Comparison of ENCODE assay signal across 12 cellular contexts in genomic region chr19:16457954-16458331, GRCh38. TPM values are rescaled to one million over a fixed set of nuclear protein-coding genes. Genes with fewer than 3 reads are reported as not detected.
A peak's percentile ranks its signal among the peaks of the same experiment; 100 is the strongest.
DNase-seq lines count a peak whose midpoint lies in the region; ATAC-seq, FAIRE-seq and TF ChIP-seq lines count a peak whose summit lies in the region.
"Had no signal": no experiment of that assay in that cellular context is flagged by ENCODE, and none has a peak within 500 bp of the region (broad histone marks: within the 10 kb centered on the region; RNA-seq: fewer than 3 reads in every experiment).

No MANE protein-coding gene starts in this region.

- H3K27ac Mint-ChIP-seq in GM23338 (peak overlapping the region; percentile 84), astrocyte (ENCODE audit: unreplicated experiment) (no peak overlapping the region)

- H3K36me3 Mint-ChIP-seq in GM23338 (ENCODE audit: low read depth): peaks cover 3% of the 10 kb centered on the region; the same call in 1 of the 3 replicates
- H3K36me3 Mint-ChIP-seq in astrocyte (ENCODE audit: low read depth, unreplicated experiment): peaks cover 6% of the 10 kb centered on the region

- H2AFZ ChIP-seq in GM23338 (no peak overlapping the region), astrocyte (ENCODE audit: low read depth, low read length) (no peak overlapping the region)

- H3K36me3 ChIP-seq in GM23338 (ENCODE audit: insufficient read depth) (no peaks in the 10 kb centered on the region), astrocyte (ENCODE audit: insufficient read depth, low read length) (no peaks in the 10 kb centered on the region), skeletal muscle satellite cell (ENCODE audit: insufficient read depth, low read length) (no peaks in the 10 kb centered on the region)

- H3K27ac ChIP-seq in GM23338 (ENCODE audit: low read depth): peak overlapping the region; percentile 78; the same call in 1 of the 2 replicates
- peak overlapping the region; percentile 26 for H3K27ac ChIP-seq in astrocyte (ENCODE audit: low read depth, low read length)

- H3K9me3 Mint-ChIP-seq in GM23338 (no peaks in the 10 kb centered on the region), astrocyte (ENCODE audit: unreplicated experiment) (no peaks in the 10 kb centered on the region)

- ATAC-seq in GM23338 (peak; percentile 9), HG03565 (IDR thresholded peaks at IDR 0.05; ENCODE audit: unreplicated experiment) (no peak), HG03520 (IDR thresholded peaks at IDR 0.05; ENCODE audit: unreplicated experiment) (no peak)

- H3K9ac ChIP-seq in astrocyte (ENCODE audit: low read length) (peak overlapping the region; percentile 40), skeletal muscle satellite cell (ENCODE audit: low read depth, low read length) (no peak overlapping the region)

- H3K79me2 ChIP-seq in GM23338 (replicated peaks; ENCODE audit: insufficient read depth) (peaks cover 100% of the 10 kb centered on the region), astrocyte (ENCODE audit: insufficient read depth, low read length) (peaks cover 93% of the 10 kb centered on the region)

- H3K9me2 ChIP-seq in GM23338 (ENCODE audit: insufficient read depth): no peaks in the 10 kb centered on the region

- H3K4me1 ChIP-seq in GM23338 (ENCODE audit: insufficient read depth) (peaks cover 35% of the 10 kb centered on the region), astrocyte (ENCODE audit: insufficient read depth, low read length) (peaks cover 33% of the 10 kb centered on the region), skeletal muscle satellite cell (ENCODE audit: control insufficient read depth, insufficient read depth, low read length) (peaks cover 35% of the 10 kb centered on the region)

- H4K20me1 ChIP-seq in GM23338 (replicated peaks; ENCODE audit: insufficient read depth): peaks cover 51% of the 10 kb centered on the region
- H4K20me1 ChIP-seq in astrocyte (ENCODE audit: insufficient read depth, low read length): peaks cover 89% of the 10 kb centered on the region

- H3K27me3 Mint-ChIP-seq in GM23338 (ENCODE audit: insufficient read depth, low read depth, poor library complexity) (peaks cover 14% of the 10 kb centered on the region), astrocyte (ENCODE audit: low read depth, unreplicated experiment) (peaks cover 2% of the 10 kb centered on the region)

- no peak for TF ChIP-seq CTCF in GM23338 (conservative IDR thresholded peaks at IDR 0.05; ENCODE audit: low read depth in 2 of 2)
- no peak for TF ChIP-seq CTCF in astrocyte (IDR thresholded peaks at IDR 0.05; ENCODE audit: insufficient read depth, low read depth, low read length)

- H3K4me1 Mint-ChIP-seq in GM23338 (peaks cover 47% of the 10 kb centered on the region), astrocyte (ENCODE audit: low read depth, unreplicated experiment) (peaks cover 39% of the 10 kb centered on the region)

- DNase-seq in GM23338 (ENCODE audit: low spot score) (no peak), astrocyte (ENCODE audit: low read depth) (no peak), kidney glomerular epithelial cell (lab: John Stamatoyannopoulos, UW) (peak; percentile 62), foreskin melanocyte (no peak), NCI-H146 (lab: John Stamatoyannopoulos, UW) (no peak)
- DNase-seq: T-helper 2 cell had no signal

- no peak for FAIRE-seq in astrocyte (lab: Jason Lieb, UNC)
- FAIRE-seq: endometrium had no signal

- H3K9me3 ChIP-seq in astrocyte (ENCODE audit: insufficient read depth, low read depth, low read length) (no peaks in the 10 kb centered on the region), skeletal muscle satellite cell (replicated peaks; ENCODE audit: low read length) (no peaks in the 10 kb centered on the region)

- no peak overlapping the region for H3K4me3 ChIP-seq in GM23338
- no peak overlapping the region for H3K4me3 ChIP-seq in astrocyte (ENCODE audit: insufficient read depth, low read depth, low read length)
- no peak overlapping the region for H3K4me3 ChIP-seq in skeletal muscle satellite cell (ENCODE audit: low read length)

- H3K27me3 ChIP-seq in GM23338 (ENCODE audit: insufficient read depth) (no peaks in the 10 kb centered on the region), astrocyte (ENCODE audit: insufficient read depth, low read length) (no peaks in the 10 kb centered on the region), skeletal muscle satellite cell (ENCODE audit: control insufficient read depth, insufficient read depth, low read length) (no peaks in the 10 kb centered on the region)

- H3K4me3 Mint-ChIP-seq in GM23338 (0 out of 3 replicates have a peak overlapping the region, but pooled peaks have one; percentile 16), astrocyte (ENCODE audit: unreplicated experiment) (no peak overlapping the region)

- H3K4me2 ChIP-seq in GM23338 (peak overlapping the region; percentile 57; the same call in 1 of the 2 replicates), astrocyte (ENCODE audit: low read length) (peak overlapping the region; percentile 75), skeletal muscle satellite cell (ENCODE audit: low read length) (peak overlapping the region; percentile 79)

- H3F3A ChIP-seq in GM23338 (replicated peaks; ENCODE audit: low read depth): no peaks in the 10 kb centered on the region; the same call in 1 of the 2 replicates

TF ChIP-seq in GM23338, 12 proteins besides CTCF, POLR2A, EP300 and RAD21 (continues in another document):
- no peak for TF ChIP-seq STAT1 (IDR thresholded peaks at IDR 0.05; ENCODE audit: unreplicated experiment)
- no peak for TF ChIP-seq EZH2 (IDR thresholded peaks at IDR 0.05; ENCODE audit: low read depth, unreplicated experiment)
- TF ChIP-seq POLR2AphosphoS5 (IDR thresholded peaks at IDR 0.05; ENCODE audit: low read depth): no peak
- TF ChIP-seq NANOG (IDR thresholded peaks at IDR 0.05; ENCODE audit: borderline replicate concordance): no peak
- no peak for TF ChIP-seq ZNF114 (CRISPR knock-in tag; IDR thresholded peaks at IDR 0.05)
- TF ChIP-seq ETS1 (IDR thresholded peaks at IDR 0.05): no peak

RNA-seq across cellular contexts. Expression of gene EPS15L1, which starts 13.8 kb away (rescaled TPM):
- total RNA-seq in GM23338 (2014; rRNA removed; shearing (Covaris generic)): 23.9 and 25.7 TPM in 2 replicates
- 31.3 and 32.5 TPM in 2 replicates for polyA plus RNA-seq in GM23338 (2016; fragmentation: Nextera tagmentation; extraction: Ambion mirVana)
- 35.1 and 36.8 TPM in 2 replicates for total RNA-seq in astrocyte
- 13.3 and 14.4 TPM in 2 replicates for total RNA-seq in skeletal muscle satellite cell (2012; rRNA removed)

RNA-seq across cellular contexts. Expression of gene CALR3, which starts 38.0 kb away (rescaled TPM):
- total RNA-seq in GM23338 (2014; rRNA removed; shearing (Covaris generic)): 0.66 TPM in 1 of 2 replicates, not detected in the other
- 0.42 and 0.73 TPM in 2 replicates for polyA plus RNA-seq in GM23338 (2016; fragmentation: Nextera tagmentation; extraction: Ambion mirVana)
- total RNA-seq in astrocyte: not detected in 2 replicates
- 0.25 TPM in 1 of 2 replicates, not detected in the other for total RNA-seq in skeletal muscle satellite cell (2012; rRNA removed)
- total RNA-seq: HT1080, lower leg skin had no signal

RNA-seq across cellular contexts. Expression of gene C19orf44, which starts 38.3 kb away (rescaled TPM):
- 4.0 and 5.9 TPM in 2 replicates for total RNA-seq in GM23338 (2014; rRNA removed; shearing (Covaris generic))
- polyA plus RNA-seq in GM23338 (2016; fragmentation: Nextera tagmentation; extraction: Ambion mirVana): 1.5 and 2.5 TPM in 2 replicates
- 4.4 and 5.0 TPM in 2 replicates for total RNA-seq in astrocyte
- total RNA-seq in skeletal muscle satellite cell (2012; rRNA removed): 3.7 and 3.8 TPM in 2 replicates
